8 cellular contexts compared by ENCODE assay signal in genomic region chr2:232697807-232698110, GRCh38. TPM values are rescaled to one million over a fixed set of nuclear protein-coding genes. Genes with fewer than 3 reads are reported as not detected.
DNase-seq lines count a peak whose midpoint lies in the region; ATAC-seq, FAIRE-seq and TF ChIP-seq lines count a peak whose summit lies in the region.

No MANE protein-coding gene starts in this region.

- H3K36me3 ChIP-seq in keratinocyte (ENCODE audit: control insufficient read depth in 2 of 2, extremely low read depth in 1 of 2, insufficient read depth in 2 of 2, low read length in 2 of 2) (no peaks in the 10 kb centered on the region), subcutaneous abdominal adipose tissue (ENCODE audit: control insufficient read depth in 5 of 5, insufficient read depth in 5 of 5, low read length in 5 of 5) (no peaks in the 10 kb centered on the region)

- no peak for DNase-seq in keratinocyte (ENCODE audit: low read depth, low spot score)
- DNase-seq in NCI-H524 (lab: John Stamatoyannopoulos, UW), result no peak
- no peak for DNase-seq in KBM-7

- peak overlapping the region; percentile 88 for H3K4me2 ChIP-seq in keratinocyte (ENCODE audit: control insufficient read depth, extremely low read depth, insufficient read depth, low read depth, low read length)

- no peaks in the 10 kb centered on the region for H3K9me1 ChIP-seq in keratinocyte (ENCODE audit: control insufficient read depth, extremely low read depth, insufficient read depth, low read length)

- ATAC-seq in GM18520 (IDR thresholded peaks at IDR 0.05; ENCODE audit: unreplicated experiment) (peak; percentile 17), HG03196 (IDR thresholded peaks at IDR 0.05; ENCODE audit: unreplicated experiment) (peak; percentile 22), GM21390 (IDR thresholded peaks at IDR 0.05; ENCODE audit: unreplicated experiment) (no peak)

- H3K9me3 ChIP-seq in keratinocyte (ENCODE audit: control insufficient read depth, low read depth, low read length), result no peaks in the 10 kb centered on the region
- peaks cover 0 to 3% (median 0%) of the 10 kb centered on the region in 5 donors for H3K9me3 ChIP-seq in subcutaneous abdominal adipose tissue (ENCODE audit: control insufficient read depth in 5 of 5, low read length in 5 of 5)

- dilution Hi-C loops in keratinocyte (cut with MboI; ENCODE audit: extremely low pct_ligation_motif_present, low sequenced_read_pairs), result no loop called here

- H3K79me2 ChIP-seq in keratinocyte (ENCODE audit: control insufficient read depth, insufficient read depth, low read length), result peaks cover 55% of the 10 kb centered on the region

- FAIRE-seq in keratinocyte (lab: Jason Lieb, UNC), result no peak

- H2AFZ ChIP-seq in keratinocyte (ENCODE audit: control insufficient read depth, low read length), result peak overlapping the region; percentile 84

- H3K4me3 ChIP-seq in keratinocyte (ENCODE audit: control insufficient read depth in 2 of 3, extremely low read depth in 1 of 3, insufficient read depth in 2 of 3, low read depth in 1 of 3, low read length in 3 of 3), result peak overlapping the region; percentile 94 to 99 (median 97)
- peak overlapping the region; percentile 77 to 98 (median 91) for H3K4me3 ChIP-seq in subcutaneous abdominal adipose tissue (ENCODE audit: low read depth in 1 of 5, low read length in 5 of 5)

- H3K27ac ChIP-seq in adipose tissue (ENCODE audit: low read depth, low read length) (peak overlapping the region; percentile 86), keratinocyte (ENCODE audit: control insufficient read depth, insufficient read depth, low read length) (peak overlapping the region; percentile 93), subcutaneous abdominal adipose tissue (ENCODE audit: low read depth, low read length) (peak overlapping the region; percentile 92)

- H3K27me3 ChIP-seq in keratinocyte (ENCODE audit: control insufficient read depth, extremely low read depth, insufficient read depth, low read length) (no peaks in the 10 kb centered on the region), subcutaneous abdominal adipose tissue (ENCODE audit: control insufficient read depth in 5 of 5, insufficient read depth in 4 of 5, low read length in 5 of 5) (no peaks in the 10 kb centered on the region)

- no peak for TF ChIP-seq CTCF in keratinocyte (optimal IDR thresholded peaks at IDR 0.05 in 1 of 3, IDR thresholded peaks at IDR 0.05 in 1 of 3, conservative IDR thresholded peaks at IDR 0.05 in 1 of 3; ENCODE audit: extremely low read depth in 1 of 3, insufficient read depth in 2 of 3, low read length in 3 of 3)

- H4K20me1 ChIP-seq in keratinocyte (ENCODE audit: control insufficient read depth, extremely low read depth, insufficient read depth, low read length), result peaks cover 3% of the 10 kb centered on the region

- H3K9ac ChIP-seq in keratinocyte (ENCODE audit: control insufficient read depth, extremely low read depth, insufficient read depth, low read length) (peak overlapping the region; percentile 97), subcutaneous abdominal adipose tissue (ENCODE audit: low read length in 5 of 5) (peak overlapping the region; percentile 95 to 100 (median 98))

- 0 to 1% (median 0%) methylated on average over 11 of the region's 11 CpGs for WGBS in adipose tissue, 3 donors

- H3K4me1 ChIP-seq in keratinocyte (ENCODE audit: control insufficient read depth, extremely low read depth, insufficient read depth, low read length) (peaks cover 26% of the 10 kb centered on the region), subcutaneous abdominal adipose tissue (ENCODE audit: control insufficient read depth in 5 of 5, insufficient read depth in 5 of 5, low read length in 5 of 5) (peaks cover 0 to 48% (median 35%) of the 10 kb centered on the region in 5 donors)

- in situ Hi-C loops in KBM-7 (cut with MboI; ENCODE audit: low pct_unique_long_range_greater_than_20kb, low sequenced_read_pairs), result no loop called here

RNA-seq across cellular contexts. Expression of gene GIGYF2, which starts 0.6 kb away (rescaled TPM):
- polyA plus RNA-seq in adipose tissue (10 to 100 TPM; 14.6 to 23.6 (median 17.0) TPM), keratinocyte (27.1 to 35.5 TPM (median 32.8 TPM) in 3 replicates)
- polyA plus RNA-seq in keratinocyte (2011; ENCODE audit: low read depth), result 51.6 TPM
- polyA plus RNA-seq in keratinocyte (2011; cell fraction: cytosol; rRNA removed), result 16.0 and 20.7 TPM in 2 replicates
- 48.7 and 59.2 TPM in 2 replicates for polyA plus RNA-seq in keratinocyte (2011; cell fraction: nucleus; rRNA removed)
- 25.4 and 37.6 TPM in 2 replicates for polyA plus RNA-seq in keratinocyte (2012; ENCODE audit: low replicate concordance)
- polyA minus RNA-seq in keratinocyte, result 66.7 to 102 TPM (median 73.6 TPM) in 3 replicates
- polyA minus RNA-seq in keratinocyte (2011; cell fraction: cytosol; rRNA and poly(A)+ RNA removed), result 37.4 TPM
- polyA minus RNA-seq in keratinocyte (2011; cell fraction: nucleus; rRNA and poly(A)+ RNA removed), result 68.1 and 134 TPM in 2 replicates
